ENCODE assay signal across 8 cellular contexts in genomic region chr3:75294124-75294523, GRCh38.
DNase-seq lines count a peak whose midpoint lies in the region; ATAC-seq and TF ChIP-seq lines count a peak whose summit lies in the region.

No MANE protein-coding gene starts in this region.

- no CpG with 5 or more reads among the region's 4 CpGs for WGBS in iPS DF 6.9 (ENCODE audit: insufficient coverage, insufficient read length)

- in situ Hi-C loops in astrocyte of the cerebellum (cut with HindIII; ENCODE audit: low sequenced_read_pairs), result no loop called here

- POLR2A ChIA-PET in AG04450 (lab: Yijun Ruan, JAX), result no interaction called here

- H3K4me1 ChIP-seq in iPS DF 6.9 (ENCODE audit: control insufficient read depth, insufficient read depth, low read length), result no peaks in the 10 kb centered on the region

- no peaks in the 10 kb centered on the region; the same call in 1 of the 2 replicates for H3K9me3 ChIP-seq in AG04450 (ENCODE audit: control insufficient read depth, insufficient read depth, low read length)
- H3K9me3 ChIP-seq in iPS DF 6.9 (ENCODE audit: control insufficient read depth, insufficient read depth, low read length), result no peaks in the 10 kb centered on the region

- ATAC-seq in GM18502 (IDR thresholded peaks at IDR 0.05; ENCODE audit: poor library complexity, unreplicated experiment) (peak; percentile 66), HG03457 (IDR thresholded peaks at IDR 0.05; ENCODE audit: unreplicated experiment) (no peak)

- DNase-seq in AG04450 (ENCODE audit: low read depth, low spot score), result peak; percentile 4
- DNase-seq in HT1080 (ENCODE audit: low read depth), result peak; percentile 42
- DNase-seq in astrocyte of the cerebellum (ENCODE audit: low read depth), result peak; percentile 3
- DNase-seq in iPS DF 6.9 (ENCODE audit: low read depth, low spot score), result peak; percentile 7
- DNase-seq in substantia nigra (lab: John Stamatoyannopoulos, UW), result peak in 34 of 49 donors; percentile 1 to 58 (median 10)
- no peak for DNase-seq in NCI-H146 treated with DMSO at 0.1 percent for 48 hours (lab: John Stamatoyannopoulos, UW; ENCODE audit: unreplicated experiment)

- H3K27ac ChIP-seq in AG04450 (ENCODE audit: low read depth, low read length) (no peak overlapping the region), iPS DF 6.9 (ENCODE audit: low read length) (no peak overlapping the region), substantia nigra (ENCODE audit: low read depth, low read length, poor library complexity, severe bottlenecking) (no peak overlapping the region)

- peak; percentile 72 for TF ChIP-seq CTCF in AG04450 (IDR thresholded peaks at IDR 0.05; ENCODE audit: low read depth, low read length)
- peak; percentile 71 for TF ChIP-seq CTCF in astrocyte of the cerebellum (IDR thresholded peaks at IDR 0.05; ENCODE audit: low read depth, low read length, missing control alignments)

- H3K36me3 ChIP-seq in iPS DF 6.9 (ENCODE audit: control insufficient read depth, insufficient read depth, low read length), result no peaks in the 10 kb centered on the region

- CTCF ChIA-PET in AG04450 (lab: Charles Lee), result interaction anchor here (0.6 to 2.1 kb wide), 13 partner anchors 8 to 290 kb away, joined by 3 to 21 read pairs (median 3); no protein-coding TSS in a partner anchor

- H3K4me3 ChIP-seq in AG04450 (ENCODE audit: low read depth, low read length), result no peak overlapping the region
- no peak overlapping the region for H3K4me3 ChIP-seq in astrocyte of the cerebellum (ENCODE audit: low read depth, low read length)
- H3K4me3 ChIP-seq in iPS DF 6.9 (ENCODE audit: low read length), result no peak overlapping the region

- peaks cover 3% of the 10 kb centered on the region for H3K27me3 ChIP-seq in AG04450 (ENCODE audit: control insufficient read depth, insufficient read depth, low read length)
- H3K27me3 ChIP-seq in iPS DF 6.9 (ENCODE audit: control insufficient read depth, insufficient read depth, low read length), result no peaks in the 10 kb centered on the region
